ENCODE assay signal across 15 cellular contexts in the genomic region with DNA sequence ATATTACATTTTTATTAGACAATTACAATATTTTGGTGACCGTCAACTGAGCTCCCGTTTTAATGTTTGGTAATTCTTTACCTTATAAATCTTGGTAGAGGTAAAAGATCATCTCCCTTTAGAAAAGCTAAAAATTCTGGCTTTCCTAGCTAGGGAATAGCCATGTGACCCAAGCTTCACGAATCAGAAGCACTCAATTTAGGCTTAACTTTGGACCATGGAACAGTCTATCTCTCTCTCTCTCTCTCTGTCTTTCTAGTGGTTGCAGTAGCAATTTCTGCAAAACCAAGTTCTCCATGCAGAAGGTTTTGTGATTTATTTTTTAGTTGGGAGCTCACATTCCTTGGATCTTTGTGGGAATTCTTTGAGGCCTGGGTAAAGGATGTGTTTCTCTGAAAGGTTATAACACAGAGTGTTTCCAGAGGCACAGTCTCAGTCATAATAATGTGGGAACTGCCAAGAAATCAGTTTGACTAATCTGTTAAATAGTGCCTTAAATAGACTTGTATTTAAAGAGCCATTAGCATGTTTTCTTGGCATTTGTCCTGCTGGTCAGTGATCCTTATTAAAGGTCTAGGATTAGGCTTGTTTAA.
A peak's percentile ranks its signal among the peaks of the same experiment; 100 is the strongest.
DNase-seq lines count a peak whose midpoint lies in the region; ATAC-seq, FAIRE-seq and TF ChIP-seq lines count a peak whose summit lies in the region.
"Had no signal": no experiment of that assay in that cellular context is flagged by ENCODE, and none has a peak within 500 bp of the region (broad histone marks: within the 10 kb centered on the region; RNA-seq: fewer than 3 reads in every experiment).

No MANE protein-coding gene starts in this region.

- H3K9me3 ChIP-seq in suprapubic skin: no peaks in the 10 kb centered on the region
- H3K9me3 ChIP-seq: mucosa of descending colon had no signal

- ATAC-seq in SK-N-SH treated with all-trans-retinoic acid at 6 μM for 48 hours (peak; percentile 77), HG03135 (IDR thresholded peaks at IDR 0.05; ENCODE audit: unreplicated experiment) (no peak), GM19395 (IDR thresholded peaks at IDR 0.05; ENCODE audit: unreplicated experiment) (no peak)
- ATAC-seq: foreskin keratinocyte, mucosa of descending colon, PC-3 had no signal

- H3K27me3 ChIP-seq in suprapubic skin: no peaks in the 10 kb centered on the region
- H3K27me3 ChIP-seq: foreskin keratinocyte had no signal

- DNase-seq in GM04504 (ENCODE audit: low read depth) (peak; percentile 5), fibroblast of pulmonary artery (ENCODE audit: low read depth) (peak; percentile 42), retinal pigment epithelial cell (ENCODE audit: low read depth) (peak; percentile 97), suprapubic skin (ENCODE audit: low spot score in 2 of 2) (no peak), frontal cortex (ENCODE audit: low spot score in 2 of 2) (no peak)
- DNase-seq: anterior cingulate cortex, foreskin keratinocyte, mucosa of descending colon, NCI-H1092, PC-3, posterior cingulate gyrus had no signal

- H3K36me3 ChIP-seq in suprapubic skin: no peaks in the 10 kb centered on the region

- H3K4me1 ChIP-seq in suprapubic skin: no peaks in the 10 kb centered on the region
- H3K4me1 ChIP-seq: foreskin keratinocyte had no signal

- no peak for TF ChIP-seq EP300 in suprapubic skin (IDR thresholded peaks at IDR 0.05)

- TF ChIP-seq CTCF in fibroblast of pulmonary artery (IDR thresholded peaks at IDR 0.05; ENCODE audit: low read length, missing control alignments): no peak
- TF ChIP-seq CTCF in retinal pigment epithelial cell (conservative IDR thresholded peaks at IDR 0.05; ENCODE audit: low read depth, low read length): no peak
- TF ChIP-seq CTCF in suprapubic skin (IDR thresholded peaks at IDR 0.05): no peak

- no peak for FAIRE-seq in frontal cortex (lab: Jason Lieb, UNC)

- H3K4me3 ChIP-seq in fibroblast of pulmonary artery (replicated peaks; ENCODE audit: low read depth, low read length): no peak overlapping the region
- no peak overlapping the region for H3K4me3 ChIP-seq in retinal pigment epithelial cell (ENCODE audit: low read length)
- H3K4me3 ChIP-seq in suprapubic skin: no peak overlapping the region
- H3K4me3 ChIP-seq: mucosa of descending colon had no signal

- 73% methylated on average over 3 of the region's 3 CpGs for WGBS in suprapubic skin

- no peak overlapping the region for H3K27ac ChIP-seq in suprapubic skin
- H3K27ac ChIP-seq: foreskin keratinocyte, VCaP had no signal

- TF ChIP-seq POLR2A in suprapubic skin (IDR thresholded peaks at IDR 0.05): no peak

TF ChIP-seq in SK-N-SH treated with all-trans-retinoic acid at 6 μM for 48 hours, 23 proteins besides CTCF, POLR2A, EP300 and RAD21:
- peak; percentile 60 for TF ChIP-seq ISL1 (CRISPR knock-in tag; IDR thresholded peaks at IDR 0.05)
- TF ChIP-seq CSDC2 (CRISPR knock-in tag; IDR thresholded peaks at IDR 0.05): 0 out of 2 replicates have a peak, but pooled peaks have one; percentile 28
- TF ChIP-seq RARB (CRISPR knock-in tag; IDR thresholded peaks at IDR 0.05): no peak

Comparison
In these comparisons a context has a peak if more than half of its experiments do, and no peak if none do; other contexts are left out.
1. DNase-seq: peak in GM04504 (single experiment), fibroblast of pulmonary artery (single experiment) and retinal pigment epithelial cell (single experiment); none in suprapubic skin (0 of 2) and frontal cortex (0 of 2).